6 cellular contexts compared by ENCODE assay signal in genomic region chr6:68546620-68547019, GRCh38.
"Had no signal": no experiment of that assay in that cellular context is flagged by ENCODE, and none has a peak within 500 bp of the region (broad histone marks: within the 10 kb centered on the region; RNA-seq: fewer than 3 reads in every experiment).

No MANE protein-coding gene starts in this region.

- FAIRE-seq: GM12891, GM12892, GM18507, GM19239 had no signal

- DNase-seq: GDM1, GF-D8 had no signal
